In the genomic region with DNA sequence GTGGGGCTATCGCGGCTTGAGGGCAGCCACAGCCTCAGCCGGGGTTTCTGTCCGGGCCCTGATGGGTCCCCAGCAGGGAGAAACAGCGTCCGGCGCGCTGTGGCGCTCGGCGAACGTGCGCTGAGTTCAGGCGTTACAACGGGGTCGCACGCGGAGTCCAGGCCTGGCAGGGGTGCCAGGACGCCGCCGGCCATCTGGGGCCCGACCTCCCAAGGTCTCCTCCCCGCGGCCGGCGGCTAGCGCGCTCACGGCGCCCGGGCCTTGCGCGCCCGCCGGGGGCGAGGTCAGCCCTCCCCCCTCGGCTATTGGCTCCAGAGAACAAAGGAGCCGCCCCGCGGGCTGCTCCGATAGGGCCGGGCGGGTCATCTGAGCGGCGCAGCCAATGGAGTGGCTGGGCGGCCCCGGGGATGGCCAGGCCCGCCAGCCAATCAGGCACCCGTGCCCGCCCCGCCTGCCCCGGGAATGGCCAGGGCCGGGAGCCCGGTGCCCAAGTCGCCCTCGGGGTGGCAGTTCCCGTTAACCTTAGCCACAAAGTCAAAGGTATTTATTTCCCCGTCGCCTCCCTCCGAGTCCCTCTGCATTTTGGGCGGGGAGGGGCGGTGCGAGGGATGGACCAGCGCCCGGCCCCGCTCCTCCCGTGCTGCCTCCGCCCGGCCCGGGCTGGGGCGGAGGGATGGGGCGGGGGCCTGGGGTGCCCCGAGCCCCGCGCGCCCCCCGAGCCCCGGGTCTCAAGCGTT, we compare ENCODE assay signal across 1 cellular context.
A peak's percentile ranks its signal among the peaks of the same experiment; 100 is the strongest.
TF ChIP-seq lines count a peak whose summit lies in the region.

A gene (plus strand): TSS at position 478 of the 737 bp plus-strand sequence. CDS start 9,141 bp downstream, outside the sequence.

TF ChIP-seq in K562, 482 proteins besides CTCF, POLR2A, EP300 and RAD21 (continued from another document and continues in another):
- TF ChIP-seq, protein P1, sequence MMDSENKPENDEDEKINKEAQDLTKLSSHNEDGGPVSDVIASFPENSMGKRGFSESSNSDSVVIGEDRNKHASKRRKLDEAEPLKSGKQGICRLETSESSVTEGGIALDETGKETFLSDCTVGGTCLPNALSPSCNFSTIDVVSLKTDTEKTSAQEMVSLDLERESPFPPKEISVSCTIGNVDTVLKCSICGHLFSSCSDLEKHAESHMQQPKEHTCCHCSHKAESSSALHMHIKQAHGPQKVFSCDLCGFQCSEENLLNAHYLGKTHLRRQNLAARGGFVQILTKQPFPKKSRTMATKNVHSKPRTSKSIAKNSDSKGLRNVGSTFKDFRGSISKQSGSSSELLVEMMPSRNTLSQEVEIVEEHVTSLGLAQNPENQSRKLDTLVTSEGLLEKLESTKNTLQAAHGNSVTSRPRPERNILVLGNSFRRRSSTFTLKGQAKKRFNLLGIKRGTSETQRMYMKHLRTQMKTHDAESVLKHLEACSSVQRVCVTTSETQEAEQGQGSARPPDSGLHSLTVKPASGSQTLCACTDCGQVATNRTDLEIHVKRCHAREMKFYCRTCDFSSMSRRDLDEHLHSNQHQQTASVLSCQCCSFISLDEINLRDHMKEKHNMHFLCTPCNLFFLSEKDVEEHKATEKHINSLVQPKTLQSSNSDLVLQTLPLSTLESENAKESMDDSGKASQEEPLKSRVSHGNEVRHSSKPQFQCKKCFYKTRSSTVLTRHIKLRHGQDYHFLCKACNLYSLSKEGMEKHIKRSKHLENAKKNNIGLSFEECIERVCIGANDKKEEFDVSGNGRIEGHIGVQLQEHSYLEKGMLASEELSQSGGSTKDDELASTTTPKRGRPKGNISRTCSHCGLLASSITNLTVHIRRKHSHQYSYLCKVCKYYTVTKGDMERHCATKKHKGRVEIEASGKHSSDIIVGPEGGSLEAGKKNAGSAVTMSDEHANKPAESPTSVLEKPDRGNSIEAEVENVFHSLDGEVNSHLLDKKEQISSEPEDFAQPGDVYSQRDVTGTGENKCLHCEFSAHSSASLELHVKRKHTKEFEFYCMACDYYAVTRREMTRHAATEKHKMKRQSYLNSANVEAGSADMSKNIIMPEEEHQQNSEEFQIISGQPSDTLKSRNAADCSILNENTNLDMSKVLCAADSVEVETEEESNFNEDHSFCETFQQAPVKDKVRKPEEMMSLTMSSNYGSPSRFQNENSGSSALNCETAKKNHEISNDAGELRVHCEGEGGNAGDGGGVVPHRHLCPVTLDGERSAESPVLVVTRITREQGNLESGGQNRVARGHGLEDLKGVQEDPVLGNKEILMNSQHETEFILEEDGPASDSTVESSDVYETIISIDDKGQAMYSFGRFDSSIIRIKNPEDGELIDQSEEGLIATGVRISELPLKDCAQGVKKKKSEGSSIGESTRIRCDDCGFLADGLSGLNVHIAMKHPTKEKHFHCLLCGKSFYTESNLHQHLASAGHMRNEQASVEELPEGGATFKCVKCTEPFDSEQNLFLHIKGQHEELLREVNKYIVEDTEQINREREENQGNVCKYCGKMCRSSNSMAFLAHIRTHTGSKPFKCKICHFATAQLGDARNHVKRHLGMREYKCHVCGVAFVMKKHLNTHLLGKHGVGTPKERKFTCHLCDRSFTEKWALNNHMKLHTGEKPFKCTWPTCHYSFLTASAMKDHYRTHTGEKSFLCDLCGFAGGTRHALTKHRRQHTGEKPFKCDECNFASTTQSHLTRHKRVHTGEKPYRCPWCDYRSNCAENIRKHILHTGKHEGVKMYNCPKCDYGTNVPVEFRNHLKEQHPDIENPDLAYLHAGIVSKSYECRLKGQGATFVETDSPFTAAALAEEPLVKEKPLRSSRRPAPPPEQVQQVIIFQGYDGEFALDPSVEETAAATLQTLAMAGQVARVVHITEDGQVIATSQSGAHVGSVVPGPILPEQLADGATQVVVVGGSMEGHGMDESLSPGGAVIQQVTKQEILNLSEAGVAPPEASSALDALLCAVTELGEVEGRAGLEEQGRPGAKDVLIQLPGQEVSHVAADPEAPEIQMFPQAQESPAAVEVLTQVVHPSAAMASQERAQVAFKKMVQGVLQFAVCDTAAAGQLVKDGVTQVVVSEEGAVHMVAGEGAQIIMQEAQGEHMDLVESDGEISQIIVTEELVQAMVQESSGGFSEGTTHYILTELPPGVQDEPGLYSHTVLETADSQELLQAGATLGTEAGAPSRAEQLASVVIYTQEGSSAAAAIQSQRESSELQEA (IDR thresholded peaks at IDR 0.05; ENCODE audit: low read depth) = no peak
- TF ChIP-seq ZNF140 (CRISPR knock-in tag; IDR thresholded peaks at IDR 0.05) (no peak), EWSR1 (IDR thresholded peaks at IDR 0.05; ENCODE audit: borderline replicate concordance, low read depth, partially characterized antibody) (no peak), PML (IDR thresholded peaks at IDR 0.05; ENCODE audit: low read length) (peak; percentile 85), NFE2L1 (tag; IDR thresholded peaks at IDR 0.05; ENCODE audit: borderline replicate concordance, low read depth) (no peak), TBL1XR1 (IDR thresholded peaks at IDR 0.05; ENCODE audit: low read length in 2 of 2) (0 out of 4 replicates have a peak, but pooled peaks of 1 of the 2 experiments have one; percentile 39), NONO (IDR thresholded peaks at IDR 0.05; ENCODE audit: low read depth in 2 of 2, low read length in 1 of 2) (peak in 1 of 2 experiments; percentile 71; a peak in 2 of 4 replicates), TOE1 (IDR thresholded peaks at IDR 0.05; ENCODE audit: borderline replicate concordance) (no peak), TOE1 (CRISPR knock-in tag; IDR thresholded peaks at IDR 0.05; ENCODE audit: borderline replicate concordance, low read depth) (no peak), CTBP1 (IDR thresholded peaks at IDR 0.05; ENCODE audit: borderline replicate concordance) (peak; percentile 93), TRIM28 (IDR thresholded peaks at IDR 0.05) (no peak), ZNF586 (CRISPR knock-in tag; conservative IDR thresholded peaks at IDR 0.05) (no peak), ZC3H11A (IDR thresholded peaks at IDR 0.05; ENCODE audit: low read depth, low read length) (no peak), ZNF124 (CRISPR knock-in tag; IDR thresholded peaks at IDR 0.05) (no peak), TAF9B (IDR thresholded peaks at IDR 0.05; ENCODE audit: partially characterized antibody) (no peak), CEBPG (CRISPR knock-in tag; IDR thresholded peaks at IDR 0.05) (no peak), CEBPG (tag; conservative IDR thresholded peaks at IDR 0.05 in 1 of 2, IDR thresholded peaks at IDR 0.05 in 1 of 2) (no peak), ZBTB7A (IDR thresholded peaks at IDR 0.05; ENCODE audit: borderline replicate concordance, control insufficient read depth, low read depth, low read length) (peak; percentile 23; the same call in 1 of the 2 replicates), SMARCC2 (IDR thresholded peaks at IDR 0.05; ENCODE audit: low read depth) (no peak), KAT7 (CRISPR knock-in tag; IDR thresholded peaks at IDR 0.05; ENCODE audit: borderline replicate concordance) (peak; percentile 88), BRD4 (IDR thresholded peaks at IDR 0.05) (no peak), ZC3H4 (CRISPR knock-in tag; IDR thresholded peaks at IDR 0.05; ENCODE audit: borderline replicate concordance) (no peak), OTX1 (CRISPR knock-in tag; IDR thresholded peaks at IDR 0.05) (no peak), CBX3 (IDR thresholded peaks at IDR 0.05; ENCODE audit: borderline replicate concordance in 1 of 2, low read length in 2 of 2) (no peak), ZNF12 (CRISPR knock-in tag; IDR thresholded peaks at IDR 0.05) (peak; percentile 49; the same call in 1 of the 2 replicates), GABPB1 (CRISPR knock-in tag; IDR thresholded peaks at IDR 0.05) (peak; percentile 64), RFX5 (IDR thresholded peaks at IDR 0.05; ENCODE audit: low read depth, low read length) (no peak; the same call in 1 of the 2 replicates)
- TF ChIP-seq, protein P2, sequence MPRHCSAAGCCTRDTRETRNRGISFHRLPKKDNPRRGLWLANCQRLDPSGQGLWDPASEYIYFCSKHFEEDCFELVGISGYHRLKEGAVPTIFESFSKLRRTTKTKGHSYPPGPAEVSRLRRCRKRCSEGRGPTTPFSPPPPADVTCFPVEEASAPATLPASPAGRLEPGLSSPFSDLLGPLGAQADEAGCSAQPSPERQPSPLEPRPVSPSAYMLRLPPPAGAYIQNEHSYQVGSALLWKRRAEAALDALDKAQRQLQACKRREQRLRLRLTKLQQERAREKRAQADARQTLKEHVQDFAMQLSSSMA (CRISPR knock-in tag; IDR thresholded peaks at IDR 0.05) = peak; percentile 85; the same call in 1 of the 2 replicates
- TF ChIP-seq, protein P3, sequence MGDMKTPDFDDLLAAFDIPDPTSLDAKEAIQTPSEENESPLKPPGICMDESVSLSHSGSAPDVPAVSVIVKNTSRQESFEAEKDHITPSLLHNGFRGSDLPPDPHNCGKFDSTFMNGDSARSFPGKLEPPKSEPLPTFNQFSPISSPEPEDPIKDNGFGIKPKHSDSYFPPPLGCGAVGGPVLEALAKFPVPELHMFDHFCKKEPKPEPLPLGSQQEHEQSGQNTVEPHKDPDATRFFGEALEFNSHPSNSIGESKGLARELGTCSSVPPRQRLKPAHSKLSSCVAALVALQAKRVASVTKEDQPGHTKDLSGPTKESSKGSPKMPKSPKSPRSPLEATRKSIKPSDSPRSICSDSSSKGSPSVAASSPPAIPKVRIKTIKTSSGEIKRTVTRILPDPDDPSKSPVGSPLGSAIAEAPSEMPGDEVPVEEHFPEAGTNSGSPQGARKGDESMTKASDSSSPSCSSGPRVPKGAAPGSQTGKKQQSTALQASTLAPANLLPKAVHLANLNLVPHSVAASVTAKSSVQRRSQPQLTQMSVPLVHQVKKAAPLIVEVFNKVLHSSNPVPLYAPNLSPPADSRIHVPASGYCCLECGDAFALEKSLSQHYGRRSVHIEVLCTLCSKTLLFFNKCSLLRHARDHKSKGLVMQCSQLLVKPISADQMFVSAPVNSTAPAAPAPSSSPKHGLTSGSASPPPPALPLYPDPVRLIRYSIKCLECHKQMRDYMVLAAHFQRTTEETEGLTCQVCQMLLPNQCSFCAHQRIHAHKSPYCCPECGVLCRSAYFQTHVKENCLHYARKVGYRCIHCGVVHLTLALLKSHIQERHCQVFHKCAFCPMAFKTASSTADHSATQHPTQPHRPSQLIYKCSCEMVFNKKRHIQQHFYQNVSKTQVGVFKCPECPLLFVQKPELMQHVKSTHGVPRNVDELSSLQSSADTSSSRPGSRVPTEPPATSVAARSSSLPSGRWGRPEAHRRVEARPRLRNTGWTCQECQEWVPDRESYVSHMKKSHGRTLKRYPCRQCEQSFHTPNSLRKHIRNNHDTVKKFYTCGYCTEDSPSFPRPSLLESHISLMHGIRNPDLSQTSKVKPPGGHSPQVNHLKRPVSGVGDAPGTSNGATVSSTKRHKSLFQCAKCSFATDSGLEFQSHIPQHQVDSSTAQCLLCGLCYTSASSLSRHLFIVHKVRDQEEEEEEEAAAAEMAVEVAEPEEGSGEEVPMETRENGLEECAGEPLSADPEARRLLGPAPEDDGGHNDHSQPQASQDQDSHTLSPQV (IDR thresholded peaks at IDR 0.05) = no peak; the same call in 1 of the 2 replicates
- TF ChIP-seq, protein P4, sequence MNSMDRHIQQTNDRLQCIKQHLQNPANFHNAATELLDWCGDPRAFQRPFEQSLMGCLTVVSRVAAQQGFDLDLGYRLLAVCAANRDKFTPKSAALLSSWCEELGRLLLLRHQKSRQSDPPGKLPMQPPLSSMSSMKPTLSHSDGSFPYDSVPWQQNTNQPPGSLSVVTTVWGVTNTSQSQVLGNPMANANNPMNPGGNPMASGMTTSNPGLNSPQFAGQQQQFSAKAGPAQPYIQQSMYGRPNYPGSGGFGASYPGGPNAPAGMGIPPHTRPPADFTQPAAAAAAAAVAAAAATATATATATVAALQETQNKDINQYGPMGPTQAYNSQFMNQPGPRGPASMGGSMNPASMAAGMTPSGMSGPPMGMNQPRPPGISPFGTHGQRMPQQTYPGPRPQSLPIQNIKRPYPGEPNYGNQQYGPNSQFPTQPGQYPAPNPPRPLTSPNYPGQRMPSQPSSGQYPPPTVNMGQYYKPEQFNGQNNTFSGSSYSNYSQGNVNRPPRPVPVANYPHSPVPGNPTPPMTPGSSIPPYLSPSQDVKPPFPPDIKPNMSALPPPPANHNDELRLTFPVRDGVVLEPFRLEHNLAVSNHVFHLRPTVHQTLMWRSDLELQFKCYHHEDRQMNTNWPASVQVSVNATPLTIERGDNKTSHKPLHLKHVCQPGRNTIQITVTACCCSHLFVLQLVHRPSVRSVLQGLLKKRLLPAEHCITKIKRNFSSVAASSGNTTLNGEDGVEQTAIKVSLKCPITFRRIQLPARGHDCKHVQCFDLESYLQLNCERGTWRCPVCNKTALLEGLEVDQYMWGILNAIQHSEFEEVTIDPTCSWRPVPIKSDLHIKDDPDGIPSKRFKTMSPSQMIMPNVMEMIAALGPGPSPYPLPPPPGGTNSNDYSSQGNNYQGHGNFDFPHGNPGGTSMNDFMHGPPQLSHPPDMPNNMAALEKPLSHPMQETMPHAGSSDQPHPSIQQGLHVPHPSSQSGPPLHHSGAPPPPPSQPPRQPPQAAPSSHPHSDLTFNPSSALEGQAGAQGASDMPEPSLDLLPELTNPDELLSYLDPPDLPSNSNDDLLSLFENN (IDR thresholded peaks at IDR 0.05; ENCODE audit: low read depth in 2 of 2, low read length in 2 of 2) = 0 out of 4 replicates have a peak, but pooled peaks of 1 of the 2 experiments have one; percentile 3
- TF ChIP-seq, protein P5, sequence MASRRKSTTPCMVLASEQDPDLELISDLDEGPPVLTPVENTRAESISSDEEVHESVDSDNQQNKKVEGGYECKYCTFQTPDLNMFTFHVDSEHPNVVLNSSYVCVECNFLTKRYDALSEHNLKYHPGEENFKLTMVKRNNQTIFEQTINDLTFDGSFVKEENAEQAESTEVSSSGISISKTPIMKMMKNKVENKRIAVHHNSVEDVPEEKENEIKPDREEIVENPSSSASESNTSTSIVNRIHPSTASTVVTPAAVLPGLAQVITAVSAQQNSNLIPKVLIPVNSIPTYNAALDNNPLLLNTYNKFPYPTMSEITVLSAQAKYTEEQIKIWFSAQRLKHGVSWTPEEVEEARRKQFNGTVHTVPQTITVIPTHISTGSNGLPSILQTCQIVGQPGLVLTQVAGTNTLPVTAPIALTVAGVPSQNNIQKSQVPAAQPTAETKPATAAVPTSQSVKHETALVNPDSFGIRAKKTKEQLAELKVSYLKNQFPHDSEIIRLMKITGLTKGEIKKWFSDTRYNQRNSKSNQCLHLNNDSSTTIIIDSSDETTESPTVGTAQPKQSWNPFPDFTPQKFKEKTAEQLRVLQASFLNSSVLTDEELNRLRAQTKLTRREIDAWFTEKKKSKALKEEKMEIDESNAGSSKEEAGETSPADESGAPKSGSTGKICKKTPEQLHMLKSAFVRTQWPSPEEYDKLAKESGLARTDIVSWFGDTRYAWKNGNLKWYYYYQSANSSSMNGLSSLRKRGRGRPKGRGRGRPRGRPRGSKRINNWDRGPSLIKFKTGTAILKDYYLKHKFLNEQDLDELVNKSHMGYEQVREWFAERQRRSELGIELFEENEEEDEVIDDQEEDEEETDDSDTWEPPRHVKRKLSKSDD (conservative IDR thresholded peaks at IDR 0.05; ENCODE audit: low read length) = no peak
- TF ChIP-seq, protein P6, sequence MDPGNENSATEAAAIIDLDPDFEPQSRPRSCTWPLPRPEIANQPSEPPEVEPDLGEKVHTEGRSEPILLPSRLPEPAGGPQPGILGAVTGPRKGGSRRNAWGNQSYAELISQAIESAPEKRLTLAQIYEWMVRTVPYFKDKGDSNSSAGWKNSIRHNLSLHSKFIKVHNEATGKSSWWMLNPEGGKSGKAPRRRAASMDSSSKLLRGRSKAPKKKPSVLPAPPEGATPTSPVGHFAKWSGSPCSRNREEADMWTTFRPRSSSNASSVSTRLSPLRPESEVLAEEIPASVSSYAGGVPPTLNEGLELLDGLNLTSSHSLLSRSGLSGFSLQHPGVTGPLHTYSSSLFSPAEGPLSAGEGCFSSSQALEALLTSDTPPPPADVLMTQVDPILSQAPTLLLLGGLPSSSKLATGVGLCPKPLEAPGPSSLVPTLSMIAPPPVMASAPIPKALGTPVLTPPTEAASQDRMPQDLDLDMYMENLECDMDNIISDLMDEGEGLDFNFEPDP (CRISPR knock-in tag; IDR thresholded peaks at IDR 0.05) = no peak
- TF ChIP-seq, protein P7, sequence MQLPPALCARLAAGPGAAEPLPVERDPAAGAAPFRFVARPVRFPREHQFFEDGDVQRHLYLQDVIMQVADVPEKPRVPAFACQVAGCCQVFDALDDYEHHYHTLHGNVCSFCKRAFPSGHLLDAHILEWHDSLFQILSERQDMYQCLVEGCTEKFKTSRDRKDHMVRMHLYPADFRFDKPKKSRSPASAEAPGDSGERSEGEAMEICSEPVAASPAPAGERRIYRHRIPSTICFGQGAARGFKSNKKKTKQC (CRISPR knock-in tag; IDR thresholded peaks at IDR 0.05) = no peak; the same call in 1 of the 2 replicates
